Comparison of ENCODE assay signal across 12 cellular contexts in genomic region chr10:97331304-97331703, GRCh38. TPM values are rescaled to one million over a fixed set of nuclear protein-coding genes. Genes with fewer than 3 reads are reported as not detected.
DNase-seq lines count a peak whose midpoint lies in the region; ATAC-seq and TF ChIP-seq lines count a peak whose summit lies in the region.
"Had no signal": no experiment of that assay in that cellular context is flagged by ENCODE, and none has a peak within 500 bp of the region (broad histone marks: within the 10 kb centered on the region; RNA-seq: fewer than 3 reads in every experiment).

No MANE protein-coding gene starts in this region.

- H3K9ac ChIP-seq in liver (ENCODE audit: low read depth in 1 of 2, low read length in 2 of 2) = peak overlapping the region in 1 of 2 donors; percentile 79

- POLR2A ChIA-PET in activated CD4-positive, alpha-beta T cell treated with anti-CD3 and anti-CD28 coated beads, Interleukin-2, amount 10 ng/mL, durations not matched to agents 7 days and 5 days (lab: Charles Lee) = interaction anchor here (0.5 to 0.6 kb wide), 2 partner anchors 102 to 203 kb away, joined by 3 to 8 read pairs; no protein-coding TSS in a partner anchor
- POLR2A ChIA-PET in activated CD8-positive, alpha-beta T cell treated with anti-CD3 and anti-CD28 coated beads for 36 hours (lab: Charles Lee) = interaction anchor here (8.2 kb wide), 1 partner anchor 12 kb away, joined by 82 read pairs; the partner anchor contains the start of gene FRAT1

- peaks cover 29% of the 10 kb centered on the region for H3K36me3 Mint-ChIP-seq in activated CD4-positive, alpha-beta T cell treated with anti-CD3 and anti-CD28 coated beads, Interleukin-2, amount 10 ng/mL, durations not matched to agents 7 days and 5 days (ENCODE audit: low read depth)
- H3K36me3 Mint-ChIP-seq in activated CD8-positive, alpha-beta T cell treated with anti-CD3 and anti-CD28 coated beads for 36 hours (ENCODE audit: low read depth) = peaks cover 6% of the 10 kb centered on the region
- H3K36me3 Mint-ChIP-seq in stimulated activated memory B cell treated with anti-CD40 and anti-IgM and Interleukin-4, amounts not matched to agents 10 μg/mL and 1 μg/mL and 100 μg/mL, for 72 hours = peaks cover 15% of the 10 kb centered on the region

- peak overlapping the region; percentile 76 for H3K27ac Mint-ChIP-seq in activated CD4-positive, alpha-beta T cell treated with anti-CD3 and anti-CD28 coated beads, Interleukin-2, amount 10 ng/mL, durations not matched to agents 7 days and 5 days
- peak overlapping the region; percentile 22 for H3K27ac Mint-ChIP-seq in activated CD8-positive, alpha-beta T cell treated with anti-CD3 and anti-CD28 coated beads for 36 hours
- no peak overlapping the region for H3K27ac Mint-ChIP-seq in stimulated activated memory B cell treated with anti-CD40 and anti-IgM and Interleukin-4, amounts not matched to agents 10 μg/mL and 1 μg/mL and 100 μg/mL, for 72 hours

- no peaks in the 10 kb centered on the region for H3K36me3 ChIP-seq in liver (ENCODE audit: control insufficient read depth in 4 of 4, insufficient read depth in 3 of 4, low read depth in 1 of 4, low read length in 3 of 4)

- H3K27me3 Mint-ChIP-seq in activated CD4-positive, alpha-beta T cell treated with anti-CD3 and anti-CD28 coated beads, Interleukin-2, amount 10 ng/mL, durations not matched to agents 7 days and 5 days = peaks cover 4% of the 10 kb centered on the region
- H3K27me3 Mint-ChIP-seq in activated CD8-positive, alpha-beta T cell treated with anti-CD3 and anti-CD28 coated beads for 36 hours = no peaks in the 10 kb centered on the region
- no peaks in the 10 kb centered on the region for H3K27me3 Mint-ChIP-seq in stimulated activated memory B cell treated with anti-CD40 and anti-IgM and Interleukin-4, amounts not matched to agents 10 μg/mL and 1 μg/mL and 100 μg/mL, for 72 hours

- no peaks in the 10 kb centered on the region for H3K9me3 ChIP-seq in liver (ENCODE audit: control insufficient read depth in 4 of 4, low read length in 3 of 4)
- H3K9me3 ChIP-seq: A549 had no signal

- DNase-seq in activated CD4-positive, alpha-beta T cell treated with anti-CD3 and anti-CD28 coated beads, Interleukin-2, amount 10 ng/mL, durations not matched to agents 7 days and 5 days = no peak
- DNase-seq in activated CD4-positive, alpha-beta T cell treated with anti-CD3 and anti-CD28 coated beads for 48 hours = no peak
- DNase-seq in activated CD8-positive, alpha-beta T cell treated with anti-CD3 and anti-CD28 coated beads for 36 hours = no peak
- no peak for DNase-seq in sciatic nerve (ENCODE audit: low spot score)
- DNase-seq: GDM1, NCI-H2081, SIG-M5 had no signal

- no peak for ATAC-seq in activated CD8-positive, alpha-beta T cell treated with anti-CD3 and anti-CD28 coated beads for 36 hours
- no peak for ATAC-seq in stimulated activated memory B cell treated with anti-CD40 and anti-IgM and Interleukin-4, amounts not matched to agents 10 μg/mL and 1 μg/mL and 100 μg/mL, for 72 hours
- ATAC-seq in GM18868 (IDR thresholded peaks at IDR 0.05; ENCODE audit: unreplicated experiment) (no peak), sciatic nerve (no peak), HG03025 (IDR thresholded peaks at IDR 0.05; ENCODE audit: low FRiP score, unreplicated experiment) (no peak)
- ATAC-seq: A549 had no signal

- H3K4me3 ChIP-seq in liver (ENCODE audit: low read depth in 1 of 3, low read length in 3 of 3) = peak overlapping the region in 1 of 3 donors; percentile 53
- H3K4me3 ChIP-seq: A549 had no signal

- H3K4me1 Mint-ChIP-seq in activated CD4-positive, alpha-beta T cell treated with anti-CD3 and anti-CD28 coated beads, Interleukin-2, amount 10 ng/mL, durations not matched to agents 7 days and 5 days = peaks cover 63% of the 10 kb centered on the region
- peaks cover 56% of the 10 kb centered on the region for H3K4me1 Mint-ChIP-seq in activated CD8-positive, alpha-beta T cell treated with anti-CD3 and anti-CD28 coated beads for 36 hours (ENCODE audit: low read depth)
- peaks cover 42% of the 10 kb centered on the region for H3K4me1 Mint-ChIP-seq in stimulated activated memory B cell treated with anti-CD40 and anti-IgM and Interleukin-4, amounts not matched to agents 10 μg/mL and 1 μg/mL and 100 μg/mL, for 72 hours

- intact Hi-C loops in activated CD8-positive, alpha-beta T cell treated with anti-CD3 and anti-CD28 coated beads for 36 hours (cut with micrococcal nuclease) = loop anchor here (5.0 kb wide), 1 partner anchor 49 kb away; no protein-coding TSS in a partner anchor
- intact Hi-C loops in sciatic nerve (cut with DNase I) = loop anchor here (10.0 kb wide), 1 partner anchor 47 kb away; no protein-coding TSS in a partner anchor

- no peak overlapping the region for H3K4me3 Mint-ChIP-seq in activated CD4-positive, alpha-beta T cell treated with anti-CD3 and anti-CD28 coated beads, Interleukin-2, amount 10 ng/mL, durations not matched to agents 7 days and 5 days
- H3K4me3 Mint-ChIP-seq in activated CD8-positive, alpha-beta T cell treated with anti-CD3 and anti-CD28 coated beads for 36 hours = peak overlapping the region; percentile 77
- H3K4me3 Mint-ChIP-seq in stimulated activated memory B cell treated with anti-CD40 and anti-IgM and Interleukin-4, amounts not matched to agents 10 μg/mL and 1 μg/mL and 100 μg/mL, for 72 hours = peak overlapping the region; percentile 19

- no peaks in the 10 kb centered on the region for H3K9me3 Mint-ChIP-seq in activated CD4-positive, alpha-beta T cell treated with anti-CD3 and anti-CD28 coated beads, Interleukin-2, amount 10 ng/mL, durations not matched to agents 7 days and 5 days
- no peaks in the 10 kb centered on the region for H3K9me3 Mint-ChIP-seq in activated CD8-positive, alpha-beta T cell treated with anti-CD3 and anti-CD28 coated beads for 36 hours
- no peaks in the 10 kb centered on the region for H3K9me3 Mint-ChIP-seq in stimulated activated memory B cell treated with anti-CD40 and anti-IgM and Interleukin-4, amounts not matched to agents 10 μg/mL and 1 μg/mL and 100 μg/mL, for 72 hours

- no peak for TF ChIP-seq CTCF in activated CD8-positive, alpha-beta T cell treated with anti-CD3 and anti-CD28 coated beads for 36 hours (IDR thresholded peaks at IDR 0.05)
- no peak for TF ChIP-seq CTCF in liver (IDR thresholded peaks at IDR 0.05; ENCODE audit: low read depth, low read length, missing input control)

- no peak for TF ChIP-seq RAD21 in liver (IDR thresholded peaks at IDR 0.05)

- CTCF ChIA-PET in activated CD4-positive, alpha-beta T cell treated with anti-CD3 and anti-CD28 coated beads, Interleukin-2, amount 10 ng/mL, durations not matched to agents 7 days and 5 days (lab: Charles Lee) = interaction anchor here (1.1 to 1.6 kb wide), 3 partner anchors 11 to 61 kb away, joined by 3 to 4 read pairs (median 4); partner anchors contain the start of gene FRAT1
- CTCF ChIA-PET in activated CD8-positive, alpha-beta T cell treated with anti-CD3 and anti-CD28 coated beads for 36 hours (lab: Charles Lee) = interaction anchor here (0.6 to 6.5 kb wide), 5 partner anchors 8 to 258 kb away, joined by 3 to 40 read pairs (median 3); partner anchors contain the start of genes FRAT1 and RRP12

- H3K4me1 ChIP-seq in liver (ENCODE audit: control insufficient read depth in 4 of 4, insufficient read depth in 4 of 4, low read length in 3 of 4) = peaks cover 17 to 55% (median 40%) of the 10 kb centered on the region in 4 donors

- no peaks in the 10 kb centered on the region for H3K27me3 ChIP-seq in liver (ENCODE audit: control insufficient read depth in 4 of 4, insufficient read depth in 4 of 4, low read length in 3 of 4)

- H3K27ac ChIP-seq in liver (ENCODE audit: low read depth in 1 of 2, low read length in 2 of 2) = peak overlapping the region; percentile 90 to 95
- H3K27ac ChIP-seq: A549 had no signal

- 60% methylated on average over 5 of the region's 5 CpGs for WGBS in liver

TF ChIP-seq in liver, 16 proteins besides CTCF, POLR2A, EP300 and RAD21 (continues in another document):
- TF ChIP-seq TAF1 (conservative IDR thresholded peaks at IDR 0.05) = no peak

RNA-seq across cellular contexts. Expression of gene FRAT2, which starts 3.2 kb away (rescaled TPM):
- 10 to 100 TPM in 1 of 2 experiments, 1 to 10 TPM in 1; 9.0 to 10.7 TPM for total RNA-seq in activated CD4-positive, alpha-beta T cell treated with anti-CD3 and anti-CD28 coated beads, Interleukin-2, amount 10 ng/mL, durations not matched to agents 7 days and 5 days
- 1 to 10 TPM; 5.6 to 6.4 TPM for total RNA-seq in activated CD8-positive, alpha-beta T cell treated with anti-CD3 and anti-CD28 coated beads for 36 hours
- total RNA-seq in liver (10 to 100 TPM; 14.4 to 15.1 TPM), sciatic nerve (8.0 TPM)
- 1 to 10 TPM; 2.7 to 9.0 TPM for polyA plus RNA-seq in liver

RNA-seq across cellular contexts. Expression of gene FRAT1, which starts 12.2 kb away (rescaled TPM):
- 1 to 10 TPM; 5.8 to 6.2 TPM for total RNA-seq in activated CD4-positive, alpha-beta T cell treated with anti-CD3 and anti-CD28 coated beads, Interleukin-2, amount 10 ng/mL, durations not matched to agents 7 days and 5 days
- total RNA-seq in activated CD8-positive, alpha-beta T cell treated with anti-CD3 and anti-CD28 coated beads for 36 hours = 1 to 10 TPM; 3.0 to 3.2 TPM
- 1 to 10 TPM; 5.9 to 7.4 TPM for total RNA-seq in liver
- 1 to 10 TPM; 4.3 to 4.6 TPM for polyA plus RNA-seq in liver
- 4.1 TPM for total RNA-seq in sciatic nerve

RNA-seq across cellular contexts. Expression of gene ARHGAP19, which starts 38.9 kb away (rescaled TPM):
- total RNA-seq in activated CD4-positive, alpha-beta T cell treated with anti-CD3 and anti-CD28 coated beads, Interleukin-2, amount 10 ng/mL, durations not matched to agents 7 days and 5 days = 10 to 100 TPM; 56.6 to 58.5 TPM
- total RNA-seq in activated CD8-positive, alpha-beta T cell treated with anti-CD3 and anti-CD28 coated beads for 36 hours = 10 to 100 TPM; 42.3 to 53.2 TPM
- total RNA-seq in liver = 10 to 100 TPM in 1 of 2 donors, 1 to 10 TPM in 1; 5.3 to 23.4 TPM
- polyA plus RNA-seq in liver = 1 to 10 TPM; 1.6 to 1.9 TPM
- total RNA-seq in sciatic nerve = 138 TPM
